1 cellular context compared by ENCODE assay signal in genomic region chr12:69070319-69071090, GRCh38.
A peak's percentile ranks its signal among the peaks of the same experiment; 100 is the strongest.
TF ChIP-seq lines count a peak whose summit lies in the region.

No MANE protein-coding gene starts in this region.

TF ChIP-seq in HepG2, 621 proteins besides CTCF, POLR2A, EP300 and RAD21 (continued from another document and continues in another):
- TF ChIP-seq MATR3 (CRISPR knock-in tag; IDR thresholded peaks at IDR 0.05) (no peak), ZFP36 (IDR thresholded peaks at IDR 0.05; ENCODE audit: borderline replicate concordance, low read depth, low read length, partially characterized antibody) (no peak), BRF2 (CRISPR knock-in tag; IDR thresholded peaks at IDR 0.05) (no peak), AHDC1 (CRISPR knock-in tag; IDR thresholded peaks at IDR 0.05; ENCODE audit: borderline replicate concordance) (peak; percentile 48; the same call in 1 of the 2 replicates), MLLT10 (CRISPR knock-in tag; IDR thresholded peaks at IDR 0.05) (no peak), SETDB1 (CRISPR knock-in tag; IDR thresholded peaks at IDR 0.05; ENCODE audit: borderline replicate concordance) (no peak), HNRNPL (IDR thresholded peaks at IDR 0.05; ENCODE audit: low read depth, low read length) (no peak), KLF11 (CRISPR knock-in tag; IDR thresholded peaks at IDR 0.05) (no peak), ZNF646 (CRISPR knock-in tag; IDR thresholded peaks at IDR 0.05) (no peak), ATF4 (CRISPR knock-in tag; IDR thresholded peaks at IDR 0.05) (peak in 1 of 2 experiments; percentile 24; a peak in 1 of 4 replicates), ZNF841 (CRISPR knock-in tag; IDR thresholded peaks at IDR 0.05; ENCODE audit: borderline replicate concordance) (no peak), ZNF570 (CRISPR knock-in tag; IDR thresholded peaks at IDR 0.05; ENCODE audit: borderline replicate concordance) (no peak), CBX5 (CRISPR knock-in tag; IDR thresholded peaks at IDR 0.05; ENCODE audit: borderline replicate concordance) (no peak), KMT2A (CRISPR knock-in tag; IDR thresholded peaks at IDR 0.05) (no peak), ZNF101 (CRISPR knock-in tag; IDR thresholded peaks at IDR 0.05; ENCODE audit: borderline replicate concordance, low read depth) (no peak), ERF (CRISPR knock-in tag; IDR thresholded peaks at IDR 0.05) (no peak), ETV5 (CRISPR knock-in tag; IDR thresholded peaks at IDR 0.05; ENCODE audit: borderline replicate concordance) (peak; percentile 41; the same call in 1 of the 2 replicates), ZNF513 (CRISPR knock-in tag; conservative IDR thresholded peaks at IDR 0.05) (no peak), ZNF607 (CRISPR knock-in tag; IDR thresholded peaks at IDR 0.05; ENCODE audit: borderline replicate concordance) (peak; percentile 30; the same call in 1 of the 2 replicates)
- TF ChIP-seq, protein P1, sequence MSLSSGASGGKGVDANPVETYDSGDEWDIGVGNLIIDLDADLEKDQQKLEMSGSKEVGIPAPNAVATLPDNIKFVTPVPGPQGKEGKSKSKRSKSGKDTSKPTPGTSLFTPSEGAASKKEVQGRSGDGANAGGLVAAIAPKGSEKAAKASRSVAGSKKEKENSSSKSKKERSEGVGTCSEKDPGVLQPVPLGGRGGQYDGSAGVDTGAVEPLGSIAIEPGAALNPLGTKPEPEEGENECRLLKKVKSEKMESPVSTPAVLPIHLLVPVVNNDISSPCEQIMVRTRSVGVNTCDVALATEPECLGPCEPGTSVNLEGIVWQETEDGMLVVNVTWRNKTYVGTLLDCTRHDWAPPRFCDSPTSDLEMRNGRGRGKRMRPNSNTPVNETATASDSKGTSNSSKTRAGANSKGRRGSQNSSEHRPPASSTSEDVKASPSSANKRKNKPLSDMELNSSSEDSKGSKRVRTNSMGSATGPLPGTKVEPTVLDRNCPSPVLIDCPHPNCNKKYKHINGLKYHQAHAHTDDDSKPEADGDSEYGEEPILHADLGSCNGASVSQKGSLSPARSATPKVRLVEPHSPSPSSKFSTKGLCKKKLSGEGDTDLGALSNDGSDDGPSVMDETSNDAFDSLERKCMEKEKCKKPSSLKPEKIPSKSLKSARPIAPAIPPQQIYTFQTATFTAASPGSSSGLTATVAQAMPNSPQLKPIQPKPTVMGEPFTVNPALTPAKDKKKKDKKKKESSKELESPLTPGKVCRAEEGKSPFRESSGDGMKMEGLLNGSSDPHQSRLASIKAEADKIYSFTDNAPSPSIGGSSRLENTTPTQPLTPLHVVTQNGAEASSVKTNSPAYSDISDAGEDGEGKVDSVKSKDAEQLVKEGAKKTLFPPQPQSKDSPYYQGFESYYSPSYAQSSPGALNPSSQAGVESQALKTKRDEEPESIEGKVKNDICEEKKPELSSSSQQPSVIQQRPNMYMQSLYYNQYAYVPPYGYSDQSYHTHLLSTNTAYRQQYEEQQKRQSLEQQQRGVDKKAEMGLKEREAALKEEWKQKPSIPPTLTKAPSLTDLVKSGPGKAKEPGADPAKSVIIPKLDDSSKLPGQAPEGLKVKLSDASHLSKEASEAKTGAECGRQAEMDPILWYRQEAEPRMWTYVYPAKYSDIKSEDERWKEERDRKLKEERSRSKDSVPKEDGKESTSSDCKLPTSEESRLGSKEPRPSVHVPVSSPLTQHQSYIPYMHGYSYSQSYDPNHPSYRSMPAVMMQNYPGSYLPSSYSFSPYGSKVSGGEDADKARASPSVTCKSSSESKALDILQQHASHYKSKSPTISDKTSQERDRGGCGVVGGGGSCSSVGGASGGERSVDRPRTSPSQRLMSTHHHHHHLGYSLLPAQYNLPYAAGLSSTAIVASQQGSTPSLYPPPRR (CRISPR knock-in tag; IDR thresholded peaks at IDR 0.05; ENCODE audit: borderline replicate concordance) = no peak
- TF ChIP-seq, protein P2, sequence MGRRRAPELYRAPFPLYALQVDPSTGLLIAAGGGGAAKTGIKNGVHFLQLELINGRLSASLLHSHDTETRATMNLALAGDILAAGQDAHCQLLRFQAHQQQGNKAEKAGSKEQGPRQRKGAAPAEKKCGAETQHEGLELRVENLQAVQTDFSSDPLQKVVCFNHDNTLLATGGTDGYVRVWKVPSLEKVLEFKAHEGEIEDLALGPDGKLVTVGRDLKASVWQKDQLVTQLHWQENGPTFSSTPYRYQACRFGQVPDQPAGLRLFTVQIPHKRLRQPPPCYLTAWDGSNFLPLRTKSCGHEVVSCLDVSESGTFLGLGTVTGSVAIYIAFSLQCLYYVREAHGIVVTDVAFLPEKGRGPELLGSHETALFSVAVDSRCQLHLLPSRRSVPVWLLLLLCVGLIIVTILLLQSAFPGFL (CRISPR knock-in tag; IDR thresholded peaks at IDR 0.05) = no peak
- TF ChIP-seq, protein P3, sequence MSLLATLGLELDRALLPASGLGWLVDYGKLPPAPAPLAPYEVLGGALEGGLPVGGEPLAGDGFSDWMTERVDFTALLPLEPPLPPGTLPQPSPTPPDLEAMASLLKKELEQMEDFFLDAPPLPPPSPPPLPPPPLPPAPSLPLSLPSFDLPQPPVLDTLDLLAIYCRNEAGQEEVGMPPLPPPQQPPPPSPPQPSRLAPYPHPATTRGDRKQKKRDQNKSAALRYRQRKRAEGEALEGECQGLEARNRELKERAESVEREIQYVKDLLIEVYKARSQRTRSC (CRISPR knock-in tag; IDR thresholded peaks at IDR 0.05; ENCODE audit: low read depth) = no peak
- TF ChIP-seq, protein P4, sequence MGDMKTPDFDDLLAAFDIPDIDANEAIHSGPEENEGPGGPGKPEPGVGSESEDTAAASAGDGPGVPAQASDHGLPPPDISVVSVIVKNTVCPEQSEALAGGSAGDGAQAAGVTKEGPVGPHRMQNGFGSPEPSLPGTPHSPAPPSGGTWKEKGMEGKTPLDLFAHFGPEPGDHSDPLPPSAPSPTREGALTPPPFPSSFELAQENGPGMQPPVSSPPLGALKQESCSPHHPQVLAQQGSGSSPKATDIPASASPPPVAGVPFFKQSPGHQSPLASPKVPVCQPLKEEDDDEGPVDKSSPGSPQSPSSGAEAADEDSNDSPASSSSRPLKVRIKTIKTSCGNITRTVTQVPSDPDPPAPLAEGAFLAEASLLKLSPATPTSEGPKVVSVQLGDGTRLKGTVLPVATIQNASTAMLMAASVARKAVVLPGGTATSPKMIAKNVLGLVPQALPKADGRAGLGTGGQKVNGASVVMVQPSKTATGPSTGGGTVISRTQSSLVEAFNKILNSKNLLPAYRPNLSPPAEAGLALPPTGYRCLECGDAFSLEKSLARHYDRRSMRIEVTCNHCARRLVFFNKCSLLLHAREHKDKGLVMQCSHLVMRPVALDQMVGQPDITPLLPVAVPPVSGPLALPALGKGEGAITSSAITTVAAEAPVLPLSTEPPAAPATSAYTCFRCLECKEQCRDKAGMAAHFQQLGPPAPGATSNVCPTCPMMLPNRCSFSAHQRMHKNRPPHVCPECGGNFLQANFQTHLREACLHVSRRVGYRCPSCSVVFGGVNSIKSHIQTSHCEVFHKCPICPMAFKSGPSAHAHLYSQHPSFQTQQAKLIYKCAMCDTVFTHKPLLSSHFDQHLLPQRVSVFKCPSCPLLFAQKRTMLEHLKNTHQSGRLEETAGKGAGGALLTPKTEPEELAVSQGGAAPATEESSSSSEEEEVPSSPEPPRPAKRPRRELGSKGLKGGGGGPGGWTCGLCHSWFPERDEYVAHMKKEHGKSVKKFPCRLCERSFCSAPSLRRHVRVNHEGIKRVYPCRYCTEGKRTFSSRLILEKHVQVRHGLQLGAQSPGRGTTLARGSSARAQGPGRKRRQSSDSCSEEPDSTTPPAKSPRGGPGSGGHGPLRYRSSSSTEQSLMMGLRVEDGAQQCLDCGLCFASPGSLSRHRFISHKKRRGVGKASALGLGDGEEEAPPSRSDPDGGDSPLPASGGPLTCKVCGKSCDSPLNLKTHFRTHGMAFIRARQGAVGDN (CRISPR knock-in tag; IDR thresholded peaks at IDR 0.05) = no peak
